Comparison of ENCODE assay signal across 10 cellular contexts in the genomic region with DNA sequence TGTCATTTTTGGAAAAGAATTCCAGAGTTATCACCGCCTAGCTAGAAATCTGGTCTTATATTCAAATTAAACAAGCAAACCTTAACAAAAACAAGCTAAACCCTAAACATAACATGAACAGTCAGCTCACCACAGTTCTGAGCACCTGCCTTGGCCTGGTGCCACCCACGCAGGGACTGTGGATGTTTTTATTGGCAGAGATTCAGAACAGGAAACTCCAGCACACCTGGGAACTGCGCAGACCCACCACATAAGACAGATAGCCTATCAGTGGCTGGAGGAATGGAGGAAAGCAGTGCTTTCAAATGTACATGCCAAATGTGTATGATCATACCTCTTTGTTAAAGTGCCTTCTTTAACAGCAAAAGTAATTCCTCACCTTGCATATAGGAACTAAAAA. TPM values are rescaled to one million over a fixed set of nuclear protein-coding genes. Genes with fewer than 3 reads are reported as not detected.
DNase-seq lines count a peak whose midpoint lies in the region; ATAC-seq lines count a peak whose summit lies in the region.
"Had no signal": no experiment of that assay in that cellular context is flagged by ENCODE, and none has a peak within 500 bp of the region (broad histone marks: within the 10 kb centered on the region; RNA-seq: fewer than 3 reads in every experiment).

No MANE protein-coding gene starts in this region.

- peak; percentile 28 for ATAC-seq in stimulated activated naive CD8-positive, alpha-beta T cell treated with anti-CD3 and anti-CD28 coated beads, Interleukin-15, Interleukin-2, amounts not matched to agents 100 U/mL and 50 U/mL, for 24 hours
- ATAC-seq in GM21737 (IDR thresholded peaks at IDR 0.05; ENCODE audit: unreplicated experiment), result no peak
- ATAC-seq in HG02798 (IDR thresholded peaks at IDR 0.05; ENCODE audit: poor library complexity, unreplicated experiment), result no peak

- peaks cover 3% of the 10 kb centered on the region for H3K9me3 Mint-ChIP-seq in activated CD4-positive, alpha-beta T cell treated with anti-CD3 and anti-CD28 coated beads, Interleukin-2, amount 10 ng/mL, durations not matched to agents 7 days and 5 days
- H3K9me3 Mint-ChIP-seq: stimulated activated naive CD8-positive, alpha-beta T cell treated with anti-CD3 and anti-CD28 coated beads, Interleukin-15, Interleukin-2, amounts not matched to agents 100 ng/mL and 50 ng/mL, for 24 hours had no signal

- peaks cover 3% of the 10 kb centered on the region for H3K36me3 Mint-ChIP-seq in activated CD4-positive, alpha-beta T cell treated with anti-CD3 and anti-CD28 coated beads, Interleukin-2, amount 10 ng/mL, durations not matched to agents 7 days and 5 days (ENCODE audit: low read depth)

- CTCF ChIA-PET in activated CD4-positive, alpha-beta T cell treated with anti-CD3 and anti-CD28 coated beads, Interleukin-2, amount 10 ng/mL, durations not matched to agents 7 days and 5 days (lab: Charles Lee), result no interaction called here

- no peak overlapping the region for H3K27ac Mint-ChIP-seq in activated CD4-positive, alpha-beta T cell treated with anti-CD3 and anti-CD28 coated beads, Interleukin-2, amount 10 ng/mL, durations not matched to agents 7 days and 5 days
- H3K27ac Mint-ChIP-seq: stimulated activated naive CD8-positive, alpha-beta T cell treated with anti-CD3 and anti-CD28 coated beads, Interleukin-15, Interleukin-2, amounts not matched to agents 100 ng/mL and 50 ng/mL, for 24 hours had no signal

- POLR2A ChIA-PET in activated CD4-positive, alpha-beta T cell treated with anti-CD3 and anti-CD28 coated beads, Interleukin-2, amount 10 ng/mL, durations not matched to agents 7 days and 5 days (lab: Charles Lee), result no interaction called here

- no peaks in the 10 kb centered on the region for H3K27me3 Mint-ChIP-seq in activated CD4-positive, alpha-beta T cell treated with anti-CD3 and anti-CD28 coated beads, Interleukin-2, amount 10 ng/mL, durations not matched to agents 7 days and 5 days
- H3K27me3 Mint-ChIP-seq: stimulated activated naive CD8-positive, alpha-beta T cell treated with anti-CD3 and anti-CD28 coated beads, Interleukin-15, Interleukin-2, amounts not matched to agents 100 ng/mL and 50 ng/mL, for 24 hours had no signal

- H3K4me3 Mint-ChIP-seq in activated CD4-positive, alpha-beta T cell treated with anti-CD3 and anti-CD28 coated beads, Interleukin-2, amount 10 ng/mL, durations not matched to agents 7 days and 5 days, result no peak overlapping the region
- H3K4me3 Mint-ChIP-seq: stimulated activated naive CD8-positive, alpha-beta T cell treated with anti-CD3 and anti-CD28 coated beads, Interleukin-15, Interleukin-2, amounts not matched to agents 100 ng/mL and 50 ng/mL, for 24 hours had no signal

- peak; percentile 34 for DNase-seq in activated CD4-positive, alpha-beta T cell treated with anti-CD3 and anti-CD28 coated beads for 1 hour
- DNase-seq in activated CD4-positive, alpha-beta T cell treated with anti-CD3 and anti-CD28 coated beads, Interleukin-2, amount 10 ng/mL, durations not matched to agents 7 days and 5 days, result no peak
- DNase-seq in SHP77 (lab: John Stamatoyannopoulos, UW), result peak; percentile 84 to 87
- DNase-seq in central memory CD4-positive, alpha-beta T cell, result peak; percentile 64
- DNase-seq in stimulated activated naive CD8-positive, alpha-beta T cell treated with anti-CD3 and anti-CD28 coated beads, Interleukin-15, Interleukin-2, amounts not matched to agents 100 U/mL and 50 U/mL, for 24 hours, result peak; percentile 14
- no peak for DNase-seq in NCI-H82 treated with DMSO at 0.1 percent for 48 hours (lab: John Stamatoyannopoulos, UW; ENCODE audit: unreplicated experiment)
- DNase-seq: NCI-H526 had no signal

- peaks cover 7% of the 10 kb centered on the region for H3K4me1 Mint-ChIP-seq in activated CD4-positive, alpha-beta T cell treated with anti-CD3 and anti-CD28 coated beads, Interleukin-2, amount 10 ng/mL, durations not matched to agents 7 days and 5 days

RNA-seq across cellular contexts. Expression of gene SLC16A10, which starts 8.9 kb away (rescaled TPM):
- 1 to 10 TPM; 3.2 TPM for total RNA-seq in activated CD4-positive, alpha-beta T cell treated with anti-CD3 and anti-CD28 coated beads, Interleukin-2, amount 10 ng/mL, durations not matched to agents 7 days and 5 days

Comparison
In these comparisons a context has a peak if more than half of its experiments do, and no peak if none do; other contexts are left out.
1. DNase-seq: peak in activated CD4-positive, alpha-beta T cell treated with anti-CD3 and anti-CD28 coated beads for 1 hour (single experiment), SHP77 (2 of 2), central memory CD4-positive, alpha-beta T cell (single experiment) and stimulated activated naive CD8-positive, alpha-beta T cell treated with anti-CD3 and anti-CD28 coated beads, Interleukin-15, Interleukin-2, amounts not matched to agents 100 U/mL and 50 U/mL, for 24 hours (single experiment); none in activated CD4-positive, alpha-beta T cell treated with anti-CD3 and anti-CD28 coated beads, Interleukin-2, amount 10 ng/mL, durations not matched to agents 7 days and 5 days (single experiment) and NCI-H82 treated with DMSO at 0.1 percent for 48 hours (single experiment).